In the genomic region with DNA sequence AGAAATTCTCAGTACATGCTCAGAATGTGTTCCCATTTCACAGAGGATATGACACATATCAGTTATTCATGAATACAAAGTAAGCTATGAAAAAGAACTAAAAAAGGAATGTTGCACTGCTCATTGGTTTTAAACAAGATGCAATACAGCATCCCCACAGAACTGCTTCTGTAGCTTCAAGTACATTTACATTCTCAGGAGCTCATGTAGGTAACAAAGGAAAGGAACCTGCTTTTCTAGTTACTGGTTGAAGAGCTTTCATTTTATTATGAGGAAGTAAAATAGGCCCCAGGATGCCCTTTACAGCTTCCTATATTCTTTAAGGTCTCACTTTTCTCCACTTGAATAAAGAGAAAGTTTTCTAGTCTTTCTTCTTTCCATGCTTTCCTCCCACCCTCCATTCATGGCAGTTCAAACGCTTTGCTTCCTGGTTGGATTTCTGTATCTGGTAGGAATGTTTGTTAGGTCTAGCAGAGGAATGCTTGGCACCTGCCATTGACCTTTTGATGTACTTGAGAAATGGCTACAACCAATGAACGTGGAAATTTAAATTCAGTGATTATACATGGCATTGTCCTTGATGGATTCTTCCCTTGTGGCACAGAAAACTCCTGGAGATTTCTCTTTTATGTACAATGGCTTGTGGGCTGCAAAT, we compare ENCODE assay signal across 36 cellular contexts. TPM values are rescaled to one million over a fixed set of nuclear protein-coding genes. Genes with fewer than 3 reads are reported as not detected.
A peak's percentile ranks its signal among the peaks of the same experiment; 100 is the strongest.
DNase-seq lines count a peak whose midpoint lies in the region; ATAC-seq, FAIRE-seq and TF ChIP-seq lines count a peak whose summit lies in the region.
"Had no signal": no experiment of that assay in that cellular context is flagged by ENCODE, and none has a peak within 500 bp of the region (broad histone marks: within the 10 kb centered on the region; RNA-seq: fewer than 3 reads in every experiment).

No MANE protein-coding gene starts in this region.

- POLR2A ChIA-PET in IMR-90 (lab: Charles Lee; ENCODE audit: unreplicated experiment) = no interaction called here

- no peaks in the 10 kb centered on the region for H4K20me1 ChIP-seq in IMR-90 (ENCODE audit: insufficient read depth, low read length)

- H3K4me3 ChIP-seq in IMR-90 (ENCODE audit: insufficient read depth, low read depth, low read length) (no peak overlapping the region), bronchial epithelial cell (ENCODE audit: low read depth, low read length) (no peak overlapping the region)
- H3K4me3 ChIP-seq: ascending aorta, coronary artery, GM12878, HAP-1, K562, smooth muscle cell had no signal

- peak overlapping the region in 1 of 2 experiments; percentile 73; a peak in 3 of 4 replicates for H4K8ac ChIP-seq in IMR-90 (ENCODE audit: low read depth in 2 of 2, low read length in 2 of 2)

- H2AFZ ChIP-seq in IMR-90 (replicated peaks; ENCODE audit: low read length, poor library complexity) = no peak overlapping the region
- H2AFZ ChIP-seq: parathyroid adenoma had no signal

- no peak overlapping the region for H3K23ac ChIP-seq in IMR-90 (ENCODE audit: low read depth, low read length)

- H3K9me3 ChIP-seq in IMR-90 (ENCODE audit: control insufficient read depth, insufficient read depth, low read length) = no peaks in the 10 kb centered on the region
- H3K9me3 ChIP-seq: ascending aorta, Caco-2, HAP-1 had no signal

- peak overlapping the region; percentile 29; the same call in 1 of the 2 replicates for H3K14ac ChIP-seq in IMR-90 (replicated peaks; ENCODE audit: low read depth, low read length)

- no peaks in the 10 kb centered on the region for H3K36me3 ChIP-seq in IMR-90 (ENCODE audit: control insufficient read depth, insufficient read depth, low read length)
- H3K36me3 ChIP-seq in bronchial epithelial cell (ENCODE audit: control insufficient read depth, insufficient read depth, low read length) = no peaks in the 10 kb centered on the region
- H3K36me3 ChIP-seq: ascending aorta, HAP-1, WERI-Rb-1 had no signal

- H3K27me3 ChIP-seq in IMR-90 (ENCODE audit: control insufficient read depth, insufficient read depth, low read length) (no peaks in the 10 kb centered on the region), bronchial epithelial cell (ENCODE audit: control insufficient read depth, insufficient read depth, low read length) (no peaks in the 10 kb centered on the region)
- H3K27me3 ChIP-seq: ascending aorta had no signal

- H3K9me1 ChIP-seq in IMR-90 (ENCODE audit: insufficient read depth, low read length) = no peaks in the 10 kb centered on the region

- no TSS peak for BruUV-seq in IMR-90 (replicated peaks; lab: Mats Ljungman, UMichigan)

- 0 out of 2 replicates have a peak overlapping the region, but pooled peaks have one; percentile 31 for H2BK120ac ChIP-seq in IMR-90 (ENCODE audit: low read depth, low read length)

- H3K18ac ChIP-seq in IMR-90 (ENCODE audit: low read depth, low read length) = no peak overlapping the region; the same call in 1 of the 2 replicates

- no peak overlapping the region for H2AK9ac ChIP-seq in IMR-90 (replicated peaks; ENCODE audit: low read depth, low read length, poor library complexity)

- H3K79me1 ChIP-seq in IMR-90 (ENCODE audit: low read depth in 1 of 2, low read length in 2 of 2) = no peaks in the 10 kb centered on the region

- no peak overlapping the region for H3K27ac ChIP-seq in IMR-90 (ENCODE audit: insufficient read depth, low read length)
- H3K27ac ChIP-seq: 22Rv1, ascending aorta, C4-2B, coronary artery, epithelial cell of prostate, parathyroid adenoma, WERI-Rb-1 had no signal

- H3K56ac ChIP-seq in IMR-90 (ENCODE audit: extremely low read depth, insufficient read depth, low read length) = no peak overlapping the region

- H3K9ac ChIP-seq in IMR-90 (ENCODE audit: low read depth, low read length) = no peak overlapping the region
- H3K9ac ChIP-seq: parathyroid adenoma had no signal

- no CpG with 5 or more reads among the region's 2 CpGs for WGBS in IMR-90 (ENCODE audit: extremely low coverage in 2 of 2, insufficient read length in 1 of 2), 2 experiments

- H3K4ac ChIP-seq in IMR-90 (ENCODE audit: low read depth, low read length) = peak overlapping the region; percentile 42; the same call in 1 of the 2 replicates

- peak overlapping the region; percentile 32; the same call in 1 of the 2 replicates for H2BK20ac ChIP-seq in IMR-90 (ENCODE audit: low read depth, low read length)

- intact Hi-C loops in IMR-90 (cut with micrococcal nuclease) = no loop called here

- H2BK5ac ChIP-seq in IMR-90 (ENCODE audit: low read depth, low read length, poor library complexity, severe bottlenecking) = no peak overlapping the region

- DNase-seq in NCI-H748 (lab: John Stamatoyannopoulos, UW; ENCODE audit: unreplicated experiment) (peak; percentile 7), NCI-H748 treated with DMSO at 0.1 percent for 48 hours (lab: John Stamatoyannopoulos, UW) (no peak), IMR-90 (peak; percentile 16), bronchial epithelial cell (ENCODE audit: low read depth) (peak; percentile 20), left kidney (ENCODE audit: low read depth, low spot score) (peak; percentile 11), anterior cingulate cortex (lab: John Stamatoyannopoulos, UW) (no peak), NCI-H1436 (lab: John Stamatoyannopoulos, UW) (no peak)
- DNase-seq: activated CD4-positive, alpha-beta T cell treated with anti-CD3 and anti-CD28 coated beads, Interleukin-2, amount 10 ng/mL, durations not matched to agents 24 days and 14 days; activated effector memory CD4-positive, alpha-beta T cell treated with anti-CD3 and anti-CD28 coated beads, Interleukin-2, amount 50 U/mL, for 16 hours; activated naive CD8-positive, alpha-beta T cell treated with anti-CD3 and anti-CD28 coated beads, Interleukin-2, amount 10 ng/mL, durations not matched to agents 7 days and 5 days; activated T-cell treated with anti-CD3 and anti-CD28 coated beads, Interleukin-2, amount 50 U/mL, for 1 hour; Caco-2; caudate nucleus; effector CD8-positive, alpha-beta T cell; glutamatergic neuron; islet precursor cell; NCI-H1092; NCI-H1930; NCI-H526 treated with DMSO at 0.1 percent for 48 hours; SHP77 treated with DMSO at 0.1 percent for 48 hours; stimulated activated naive CD4-positive, alpha-beta T cell; T1000; WERI-Rb-1 had no signal

- no peak overlapping the region for H2AK5ac ChIP-seq in IMR-90 (ENCODE audit: low read depth, low read length)

- no peak for ATAC-seq in IMR-90 (ENCODE audit: low read depth)
- ATAC-seq in HG02759 (IDR thresholded peaks at IDR 0.05; ENCODE audit: unreplicated experiment) = no peak
- ATAC-seq: GM12878, K562 had no signal

- no peak for TF ChIP-seq RAD21 in IMR-90 (IDR thresholded peaks at IDR 0.05; ENCODE audit: low read length)

- H3K4me1 ChIP-seq in IMR-90 (ENCODE audit: control insufficient read depth, insufficient read depth, low read length) = peaks cover 4% of the 10 kb centered on the region; the same call in 1 of the 2 replicates
- H3K4me1 ChIP-seq: ascending aorta, Caco-2, parathyroid adenoma had no signal

- no peak overlapping the region for H3K4me2 ChIP-seq in IMR-90 (ENCODE audit: low read depth, low read length)
- H3K4me2 ChIP-seq: smooth muscle cell had no signal

- TF ChIP-seq CTCF in IMR-90 (conservative IDR thresholded peaks at IDR 0.05; ENCODE audit: low read depth, low read length) (no peak), bronchial epithelial cell (IDR thresholded peaks at IDR 0.05; ENCODE audit: insufficient read depth, low read length, severe bottlenecking) (no peak)

- FAIRE-seq in bronchial epithelial cell (lab: Jason Lieb, UNC) = no peak
- FAIRE-seq: GM12878, K562, RCC 7860 had no signal

- dilution Hi-C loops in IMR-90 (cut with HindIII; ENCODE audit: low sequenced_read_pairs, unreplicated experiment) = no loop called here

- in situ Hi-C loops in IMR-90 (cut with MboI; ENCODE audit: low sequenced_read_pairs) = no loop called here

- no peak for TF ChIP-seq POLR2A in IMR-90 (IDR thresholded peaks at IDR 0.05; ENCODE audit: low read depth, low read length)

- CTCF ChIA-PET in IMR-90 (lab: Yijun Ruan, JAX) = no interaction called here

- no peak overlapping the region for H4K5ac ChIP-seq in IMR-90 (ENCODE audit: low read depth, low read length)

- H2BK15ac ChIP-seq in IMR-90 (ENCODE audit: low read depth, low read length) = no peak overlapping the region

- H4K91ac ChIP-seq in IMR-90 (ENCODE audit: insufficient read depth, low read depth, low read length) = no peak overlapping the region

TF ChIP-seq in IMR-90, 13 proteins besides CTCF, POLR2A, EP300 and RAD21 (continues in another document):
- no peak for TF ChIP-seq NFE2L2 (IDR thresholded peaks at IDR 0.05; ENCODE audit: low read depth, low read length)
- no peak for TF ChIP-seq BHLHE40 (IDR thresholded peaks at IDR 0.05; ENCODE audit: low read depth, low read length)
- TF ChIP-seq CEBPB (IDR thresholded peaks at IDR 0.05; ENCODE audit: low read depth, low read length) = no peak
- TF ChIP-seq RCOR1 (IDR thresholded peaks at IDR 0.05; ENCODE audit: insufficient replicate concordance, low read length) = no peak
- TF ChIP-seq RFX5 (IDR thresholded peaks at IDR 0.05; ENCODE audit: low read depth, low read length) = no peak
- no peak for TF ChIP-seq FOS (IDR thresholded peaks at IDR 0.05; ENCODE audit: low read depth, low read length)
- TF ChIP-seq MXI1 (IDR thresholded peaks at IDR 0.05; ENCODE audit: borderline replicate concordance, low read depth, low read length) = no peak
- TF ChIP-seq MAZ (IDR thresholded peaks at IDR 0.05; ENCODE audit: borderline replicate concordance, low read depth, low read length) = no peak
- TF ChIP-seq CHD1 (IDR thresholded peaks at IDR 0.05; ENCODE audit: low read depth, low read length) = no peak
- TF ChIP-seq, protein P1, sequence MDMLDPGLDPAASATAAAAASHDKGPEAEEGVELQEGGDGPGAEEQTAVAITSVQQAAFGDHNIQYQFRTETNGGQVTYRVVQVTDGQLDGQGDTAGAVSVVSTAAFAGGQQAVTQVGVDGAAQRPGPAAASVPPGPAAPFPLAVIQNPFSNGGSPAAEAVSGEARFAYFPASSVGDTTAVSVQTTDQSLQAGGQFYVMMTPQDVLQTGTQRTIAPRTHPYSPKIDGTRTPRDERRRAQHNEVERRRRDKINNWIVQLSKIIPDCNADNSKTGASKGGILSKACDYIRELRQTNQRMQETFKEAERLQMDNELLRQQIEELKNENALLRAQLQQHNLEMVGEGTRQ (IDR thresholded peaks at IDR 0.05; ENCODE audit: low read depth, low read length) = no peak
- no peak for TF ChIP-seq MAFK (IDR thresholded peaks at IDR 0.05; ENCODE audit: low read depth, low read length)
- no peak for TF ChIP-seq SMC3 (IDR thresholded peaks at IDR 0.05; ENCODE audit: low read depth, low read length)

RNA-seq across cellular contexts. Expression of a gene that starts 27.1 kb away (rescaled TPM):
- total RNA-seq in IMR-90 (2012; rRNA removed) = 86.9 TPM in 2 replicates
- polyA plus RNA-seq in IMR-90 (2012; rRNA removed) = 41.3 and 45.9 TPM in 2 replicates
- polyA plus RNA-seq in IMR-90 (2012; cell fraction: cytosol; rRNA removed) = 10.0 and 15.0 TPM in 2 replicates
- 4.6 and 15.1 TPM in 2 replicates for polyA plus RNA-seq in IMR-90 (2012; cell fraction: nucleus; rRNA removed; ENCODE audit: low replicate concordance)
- 1.3 TPM in 1 of 2 replicates, not detected in the other for total RNA-seq in bronchial epithelial cell
- total RNA-seq: activated CD4-positive, alpha-beta T cell treated with anti-CD3 and anti-CD28 coated beads, Interleukin-2, amount 10 ng/mL, durations not matched to agents 24 days and 14 days; activated CD8-positive, alpha-beta memory T cell treated with anti-CD3 and anti-CD28 coated beads for 36 hours; activated naive CD8-positive, alpha-beta T cell treated with anti-CD3 and anti-CD28 coated beads, Interleukin-2, amount 10 ng/mL, durations not matched to agents 7 days and 5 days; smooth muscle cell had no signal
- polyA plus RNA-seq: smooth muscle cell had no signal

Comparison
In these comparisons a context has a peak if more than half of its experiments do, and no peak if none do; other contexts are left out.
1. DNase-seq: peak in NCI-H748 (single experiment), IMR-90 (single experiment), bronchial epithelial cell (single experiment) and left kidney (single experiment); none in NCI-H748 treated with DMSO at 0.1 percent for 48 hours (single experiment), anterior cingulate cortex (0 of 58) and NCI-H1436 (single experiment).
2. RNA of a gene that starts 27.1 kb away (total RNA-seq): 86.9 TPM in IMR-90; 1.3 TPM in bronchial epithelial cell; every median in the first group is over 10 times any median in the second.